Comparison of ENCODE assay signal across 8 cellular contexts in the genomic region with DNA sequence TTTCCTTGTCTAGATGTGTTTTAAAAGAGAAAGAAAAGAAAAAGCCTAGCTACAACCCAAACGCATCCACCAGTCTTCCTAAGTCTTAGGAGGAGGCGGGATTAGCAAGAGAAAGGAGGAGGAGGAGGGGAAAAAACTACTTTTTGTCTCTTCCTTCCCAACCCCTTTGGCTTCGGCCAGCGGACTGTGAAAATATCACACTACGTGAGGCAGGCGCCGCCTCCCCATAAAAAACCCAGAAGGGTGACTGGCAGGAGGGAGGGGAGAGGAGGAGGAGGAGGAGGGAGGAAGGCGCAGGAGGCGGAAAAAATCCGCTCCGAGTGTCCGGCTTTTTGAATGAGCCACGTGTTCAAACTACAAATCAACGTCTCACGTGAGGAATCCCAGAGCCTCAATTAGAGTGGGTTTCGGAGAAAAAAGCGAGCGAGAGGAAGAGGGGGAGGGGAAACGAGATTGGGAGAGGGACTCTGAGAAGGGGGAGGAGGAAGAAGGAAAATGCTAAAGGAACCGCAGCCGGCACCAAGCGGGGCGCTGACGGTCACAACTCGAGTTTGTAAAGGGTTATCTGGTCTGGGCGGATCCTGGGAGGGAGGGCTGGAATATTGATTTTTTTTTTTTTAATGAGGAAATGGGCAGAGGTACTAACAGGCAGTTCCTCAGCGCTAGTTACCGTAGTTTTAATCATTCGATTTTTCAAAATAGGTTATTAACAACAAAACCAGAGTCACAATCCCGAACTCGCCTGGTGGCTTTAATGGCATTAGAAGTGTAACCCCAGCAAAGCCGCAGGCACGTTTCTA.
A peak's percentile ranks its signal among the peaks of the same experiment; 100 is the strongest.
DNase-seq lines count a peak whose midpoint lies in the region; ATAC-seq and TF ChIP-seq lines count a peak whose summit lies in the region.

TSS of gene IGF2BP3 (minus strand) at position 202 of the 800 bp plus-strand sequence. CDS start 381 bp downstream, outside the sequence.

- POLR2A ChIA-PET in HEK293T (lab: Yijun Ruan, JAX) = interaction anchor here (0.6 to 1.4 kb wide), 3 partner anchors 10 to 39 kb away, joined by 3 to 4 read pairs (median 4); no protein-coding TSS in a partner anchor

- CTCF ChIA-PET in HEK293T (lab: Yijun Ruan, JAX) = no interaction called here

- ATAC-seq in GM19397 (IDR thresholded peaks at IDR 0.05; ENCODE audit: unreplicated experiment) = no peak

- peak; percentile 100 for DNase-seq in DMS53 treated with DMSO at 0.1 percent for 48 hours (lab: John Stamatoyannopoulos, UW; ENCODE audit: unreplicated experiment)
- DNase-seq in HEK293T (ENCODE audit: extremely low spot score) = peak; percentile 60
- DNase-seq in NCI-H446 treated with DMSO at 0.1 percent for 48 hours (lab: John Stamatoyannopoulos, UW) = peak; percentile 98
- peak; percentile 33 for DNase-seq in activated T-cell treated with anti-CD3 and anti-CD28 coated beads, Interleukin-2, amount 50 U/mL, for 1 hour
- peak; percentile 96 for DNase-seq in foreskin melanocyte
- peak; percentile 90 for DNase-seq in skeletal muscle cell (ENCODE audit: low read depth)
- DNase-seq in SKM-1 (lab: John Stamatoyannopoulos, UW; ENCODE audit: unreplicated experiment) = no peak

- peak within 1 kb of the TSS; percentile 85 for H3K4me3 ChIP-seq in skeletal muscle cell (ENCODE audit: low read depth, low read length)

TF ChIP-seq in HEK293T, 16 proteins besides CTCF, POLR2A, EP300 and RAD21:
- no peak for TF ChIP-seq ELF4 (IDR thresholded peaks at IDR 0.05)
- TF ChIP-seq L3MBTL2 (conservative IDR thresholded peaks at IDR 0.05) = peak; percentile 77
- peak; percentile 90 for TF ChIP-seq ZNF384 (IDR thresholded peaks at IDR 0.05)
- TF ChIP-seq, protein P1, sequence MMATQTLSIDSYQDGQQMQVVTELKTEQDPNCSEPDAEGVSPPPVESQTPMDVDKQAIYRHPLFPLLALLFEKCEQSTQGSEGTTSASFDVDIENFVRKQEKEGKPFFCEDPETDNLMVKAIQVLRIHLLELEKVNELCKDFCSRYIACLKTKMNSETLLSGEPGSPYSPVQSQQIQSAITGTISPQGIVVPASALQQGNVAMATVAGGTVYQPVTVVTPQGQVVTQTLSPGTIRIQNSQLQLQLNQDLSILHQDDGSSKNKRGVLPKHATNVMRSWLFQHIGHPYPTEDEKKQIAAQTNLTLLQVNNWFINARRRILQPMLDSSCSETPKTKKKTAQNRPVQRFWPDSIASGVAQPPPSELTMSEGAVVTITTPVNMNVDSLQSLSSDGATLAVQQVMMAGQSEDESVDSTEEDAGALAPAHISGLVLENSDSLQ (IDR thresholded peaks at IDR 0.05) = peak; percentile 97
- no peak for TF ChIP-seq HDGF (IDR thresholded peaks at IDR 0.05; ENCODE audit: borderline replicate concordance)
- peak; percentile 85; the same call in 1 of the 2 replicates for TF ChIP-seq CTBP1 (IDR thresholded peaks at IDR 0.05; ENCODE audit: borderline replicate concordance)
- peak; percentile 73; the same call in 1 of the 2 replicates for TF ChIP-seq BHLHE40 (IDR thresholded peaks at IDR 0.05; ENCODE audit: borderline replicate concordance)
- TF ChIP-seq FOXK2 (IDR thresholded peaks at IDR 0.05) = no peak
- TF ChIP-seq SUZ12 (IDR thresholded peaks at IDR 0.05) = no peak
- no peak for TF ChIP-seq FOXA1 (IDR thresholded peaks at IDR 0.05)
- TF ChIP-seq TARDBP (IDR thresholded peaks at IDR 0.05) = no peak
